In the genomic region with DNA sequence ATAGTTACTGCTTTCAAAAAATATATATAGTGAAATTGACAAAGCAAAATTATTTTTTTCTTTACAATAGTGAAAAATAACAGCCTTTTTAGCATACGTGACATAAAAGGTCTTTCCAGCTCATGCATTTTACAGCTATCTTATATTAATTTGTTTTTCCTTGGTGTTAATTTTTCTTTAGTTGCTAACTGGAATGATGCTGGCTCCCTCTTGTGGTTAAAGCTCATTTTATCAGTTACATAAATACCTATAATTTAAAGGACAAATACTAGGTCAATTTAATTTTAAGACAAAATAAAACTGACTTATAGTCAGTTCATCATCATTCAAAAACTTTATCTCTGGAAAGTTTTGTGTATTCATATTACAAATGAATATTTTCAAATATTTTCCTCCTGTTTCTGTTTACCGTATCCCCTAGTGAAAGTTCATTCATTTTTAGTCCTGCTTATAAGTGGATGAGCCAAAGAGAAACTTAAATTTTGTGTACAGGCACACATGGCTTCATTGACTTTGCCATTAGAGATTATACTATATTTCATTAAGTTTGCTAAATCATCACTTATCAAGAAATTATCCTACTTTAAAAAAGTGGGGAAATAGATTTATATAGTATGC, we compare ENCODE assay signal across 8 cellular contexts. TPM values are rescaled to one million over a fixed set of nuclear protein-coding genes. Genes with fewer than 3 reads are reported as not detected.
DNase-seq lines count a peak whose midpoint lies in the region; ATAC-seq and TF ChIP-seq lines count a peak whose summit lies in the region.

No MANE protein-coding gene starts in this region.

- ATAC-seq in HG03175 (IDR thresholded peaks at IDR 0.05; ENCODE audit: unreplicated experiment) (no peak), GM18517 (IDR thresholded peaks at IDR 0.05; ENCODE audit: unreplicated experiment) (no peak), left colon (no peak)

- intact Hi-C loops in ascending aorta (cut with DNase I) (no loop called here), left colon (cut with DNase I, micrococcal nuclease) (no loop called here)

- peaks cover 0 to 11% of the 10 kb centered on the region in 2 donors for H3K36me3 ChIP-seq in ascending aorta

- DNase-seq in EL, result peak; percentile 44
- DNase-seq in LNCaP clone FGC (ENCODE audit: low read depth), result no peak
- no peak for DNase-seq in ascending aorta (ENCODE audit: low spot score in 2 of 2)
- DNase-seq in left kidney (ENCODE audit: low read depth, low spot score), result peak; percentile 51
- no peak for DNase-seq in cortex of kidney (lab: John Stamatoyannopoulos, UW)
- DNase-seq in left colon, result no peak

- no peak overlapping the region for H3K4me3 ChIP-seq in LNCaP clone FGC (ENCODE audit: low read depth, low read length)
- no peak overlapping the region for H3K4me3 ChIP-seq in ascending aorta

- no peak overlapping the region for H3K27ac ChIP-seq in ascending aorta

- H3K4me1 ChIP-seq in ascending aorta, result no peaks in the 10 kb centered on the region

- no peaks in the 10 kb centered on the region for H3K9me3 ChIP-seq in ascending aorta

- peak; percentile 60 for TF ChIP-seq CTCF in LNCaP clone FGC (IDR thresholded peaks at IDR 0.05; ENCODE audit: control insufficient read depth, extremely low read depth, insufficient read depth)
- TF ChIP-seq CTCF in ascending aorta (IDR thresholded peaks at IDR 0.05), result peak; percentile 13 to 56 (median 41)

- no peaks in the 10 kb centered on the region for H3K27me3 ChIP-seq in ascending aorta

RNA-seq across cellular contexts. Expression of a gene that starts 9.9 kb away (rescaled TPM):
- 23.4 TPM for total RNA-seq in ascending aorta
- total RNA-seq in left colon, result 10 to 100 TPM; 26.4 to 30.3 TPM

RNA-seq across cellular contexts. Expression of a gene that starts 54.5 kb away (rescaled TPM):
- 1.7 TPM for total RNA-seq in ascending aorta
- 1 to 10 TPM; 7.3 to 7.7 TPM for total RNA-seq in left colon

Comparison
In these comparisons a context has a peak if more than half of its experiments do, and no peak if none do; other contexts are left out.
1. DNase-seq: peak in EL (single experiment) and left kidney (single experiment); none in LNCaP clone FGC (single experiment), ascending aorta (0 of 2), cortex of kidney (single experiment) and left colon (0 of 2).